ENCODE assay signal across 24 cellular contexts in genomic region chr4:129323630-129324029, GRCh38.
DNase-seq lines count a peak whose midpoint lies in the region; ATAC-seq and TF ChIP-seq lines count a peak whose summit lies in the region.
"Had no signal": no experiment of that assay in that cellular context is flagged by ENCODE, and none has a peak within 500 bp of the region (broad histone marks: within the 10 kb centered on the region; RNA-seq: fewer than 3 reads in every experiment).

No MANE protein-coding gene starts in this region.

- H3K9me3 ChIP-seq in tibial nerve, result no peaks in the 10 kb centered on the region
- H3K9me3 ChIP-seq in Caco-2, result no peaks in the 10 kb centered on the region
- H3K9me3 ChIP-seq: SJCRH30, thoracic aorta had no signal

- POLR2A ChIA-PET in Caco-2 (lab: Charles Lee), result no interaction called here

- no peak for TF ChIP-seq CTCF in tibial nerve (IDR thresholded peaks at IDR 0.05)
- TF ChIP-seq CTCF in Caco-2 (IDR thresholded peaks at IDR 0.05; ENCODE audit: insufficient read depth in 1 of 2, low read depth in 1 of 2, low read length in 1 of 2, severe bottlenecking in 1 of 2, unreplicated experiment in 1 of 2), result no peak

- TF ChIP-seq POLR2A in tibial nerve (IDR thresholded peaks at IDR 0.05), result no peak

- no peak for TF ChIP-seq EP300 in tibial nerve (IDR thresholded peaks at IDR 0.05)

- H3K27me3 ChIP-seq in tibial nerve (no peaks in the 10 kb centered on the region), Caco-2 (replicated peaks; ENCODE audit: control insufficient read depth, insufficient read depth, low read length) (no peaks in the 10 kb centered on the region)
- H3K27me3 ChIP-seq: SJCRH30 had no signal

- H3K36me3 Mint-ChIP-seq in Caco-2 (ENCODE audit: insufficient read depth, unreplicated experiment), result no peaks in the 10 kb centered on the region
- H3K36me3 Mint-ChIP-seq: CD8-positive, alpha-beta T cell; stimulated activated effector memory CD8-positive, alpha-beta T cell treated with anti-CD3 and anti-CD28 coated beads, Interleukin-12 subunit alpha, Interleukin-12 subunit beta, amount 100 ng/mL, for 72 hours had no signal

- H3K4me1 ChIP-seq in tibial nerve (peaks cover 0 to 11% (median 0%) of the 10 kb centered on the region in 4 donors), Caco-2 (no peaks in the 10 kb centered on the region)
- H3K4me1 ChIP-seq: SJCRH30 had no signal

- BruUV-seq in Caco-2 (replicated peaks; lab: Mats Ljungman, UMichigan), result no TSS peak

- intact Hi-C loops in Caco-2 (cut with micrococcal nuclease; ENCODE audit: unreplicated experiment), result no loop called here

- no peak overlapping the region for H3K27ac Mint-ChIP-seq in Caco-2 (ENCODE audit: unreplicated experiment)
- H3K27ac Mint-ChIP-seq: activated T-helper 1 cell treated with anti-CD3 and anti-CD28 coated beads, Interleukin-12 subunit alpha, Interleukin-12 subunit beta, Interleukin-2, Interleukin-4 antibody, amounts not matched to agents 30 ng/mL and 10 ng/mL and 1 ng/mL, durations not matched to agents 14 hours and 24 hours and 36 hours; CD8-positive, alpha-beta T cell; GM23338; stimulated activated effector memory CD8-positive, alpha-beta T cell treated with anti-CD3 and anti-CD28 coated beads, Interleukin-12 subunit alpha, Interleukin-12 subunit beta, amount 100 ng/mL, for 72 hours had no signal

- no peaks in the 10 kb centered on the region for H3K9me3 Mint-ChIP-seq in Caco-2 (ENCODE audit: unreplicated experiment)
- H3K9me3 Mint-ChIP-seq: activated T-helper 1 cell treated with anti-CD3 and anti-CD28 coated beads, Interleukin-12 subunit alpha, Interleukin-12 subunit beta, Interleukin-2, Interleukin-4 antibody, amounts not matched to agents 30 ng/mL and 10 ng/mL and 1 ng/mL, durations not matched to agents 14 hours and 24 hours and 36 hours; CD8-positive, alpha-beta T cell; GM23338; stimulated activated effector memory CD8-positive, alpha-beta T cell treated with anti-CD3 and anti-CD28 coated beads, Interleukin-12 subunit alpha, Interleukin-12 subunit beta, amount 100 ng/mL, for 72 hours had no signal

- H3K4me1 Mint-ChIP-seq in Caco-2 (ENCODE audit: low read depth, unreplicated experiment), result no peaks in the 10 kb centered on the region
- H3K4me1 Mint-ChIP-seq: stimulated activated effector memory CD8-positive, alpha-beta T cell treated with anti-CD3 and anti-CD28 coated beads, Interleukin-12 subunit alpha, Interleukin-12 subunit beta, amount 100 ng/mL, for 72 hours had no signal

- DNase-seq in DMS 273 (lab: John Stamatoyannopoulos, UW; ENCODE audit: unreplicated experiment) (peak; percentile 71), DMS 273 treated with DMSO at 0.1 percent for 48 hours (lab: John Stamatoyannopoulos, UW) (no peak), NCI-H187 (lab: John Stamatoyannopoulos, UW) (peak; percentile 16 to 40), NCI-H345 treated with DMSO at 0.1 percent for 48 hours (lab: John Stamatoyannopoulos, UW; ENCODE audit: unreplicated experiment) (peak; percentile 47), putamen (ENCODE audit: low spot score) (peak; percentile 69), tibial nerve (ENCODE audit: low spot score in 2 of 2) (no peak), Caco-2 (no peak)
- DNase-seq: activated CD4-positive, alpha-beta T cell treated with anti-CD3 and anti-CD28 coated beads for 4 hours; activated naive CD4-positive, alpha-beta T cell treated with anti-CD3 and anti-CD28 coated beads, Interleukin-2, amount 50 U/mL, for 16 hours; AML-193; anterior cingulate cortex; CD8-positive, alpha-beta T cell; dorsolateral prefrontal cortex; EL; MV-4-11; small intestine; stimulated activated CD4-positive, alpha-beta T cell treated with anti-CD3 and anti-CD28 coated beads, Interleukin-2, amount 100 ng/mL, for 24 hours had no signal

- 63 to 66% methylated on average over 2 of the region's 2 CpGs for WGBS in tibial nerve, 2 donors

- peaks cover 18% of the 10 kb centered on the region for H3K27me3 Mint-ChIP-seq in Caco-2 (ENCODE audit: insufficient read depth, unreplicated experiment)

- ATAC-seq in HG03354 (IDR thresholded peaks at IDR 0.05; ENCODE audit: poor library complexity, severe bottlenecking, unreplicated experiment), result no peak
- ATAC-seq: CD8-positive, alpha-beta T cell; stimulated activated effector memory CD8-positive, alpha-beta T cell treated with anti-CD3 and anti-CD28 coated beads, Interleukin-12 subunit alpha, Interleukin-12 subunit beta, amount 100 ng/mL, for 72 hours had no signal

- H3K4me3 Mint-ChIP-seq in Caco-2 (ENCODE audit: unreplicated experiment), result no peak overlapping the region
- H3K4me3 Mint-ChIP-seq: activated T-helper 1 cell treated with anti-CD3 and anti-CD28 coated beads, Interleukin-12 subunit alpha, Interleukin-12 subunit beta, Interleukin-2, Interleukin-4 antibody, amounts not matched to agents 30 ng/mL and 10 ng/mL and 1 ng/mL, durations not matched to agents 14 hours and 24 hours and 36 hours; CD8-positive, alpha-beta T cell; GM23338; stimulated activated effector memory CD8-positive, alpha-beta T cell treated with anti-CD3 and anti-CD28 coated beads, Interleukin-12 subunit alpha, Interleukin-12 subunit beta, amount 100 ng/mL, for 72 hours had no signal

- CTCF ChIA-PET in Caco-2 (lab: Charles Lee), result no interaction called here

- H3K4me3 ChIP-seq in tibial nerve, result no peak overlapping the region
- no peak overlapping the region for H3K4me3 ChIP-seq in Caco-2 (ENCODE audit: low read depth, low read length)
- H3K4me3 ChIP-seq: dorsolateral prefrontal cortex, GM23338, SJCRH30, thoracic aorta had no signal

- H3K36me3 ChIP-seq in tibial nerve (no peaks in the 10 kb centered on the region), Caco-2 (ENCODE audit: control insufficient read depth, insufficient read depth, low read length) (no peaks in the 10 kb centered on the region)
- H3K36me3 ChIP-seq: SJCRH30, thoracic aorta had no signal

- no peak overlapping the region for H3K27ac ChIP-seq in tibial nerve
- H3K27ac ChIP-seq: 22Rv1, dorsolateral prefrontal cortex, SJCRH30, thoracic aorta had no signal

Comparison
In these comparisons a context has a peak if more than half of its experiments do, and no peak if none do; other contexts are left out.
1. DNase-seq: peak in DMS 273 (single experiment), NCI-H187 (2 of 2), NCI-H345 treated with DMSO at 0.1 percent for 48 hours (single experiment) and putamen (single experiment); none in DMS 273 treated with DMSO at 0.1 percent for 48 hours (single experiment), tibial nerve (0 of 2) and Caco-2 (0 of 2).